Comparison of ENCODE assay signal across 8 cellular contexts in the genomic region with DNA sequence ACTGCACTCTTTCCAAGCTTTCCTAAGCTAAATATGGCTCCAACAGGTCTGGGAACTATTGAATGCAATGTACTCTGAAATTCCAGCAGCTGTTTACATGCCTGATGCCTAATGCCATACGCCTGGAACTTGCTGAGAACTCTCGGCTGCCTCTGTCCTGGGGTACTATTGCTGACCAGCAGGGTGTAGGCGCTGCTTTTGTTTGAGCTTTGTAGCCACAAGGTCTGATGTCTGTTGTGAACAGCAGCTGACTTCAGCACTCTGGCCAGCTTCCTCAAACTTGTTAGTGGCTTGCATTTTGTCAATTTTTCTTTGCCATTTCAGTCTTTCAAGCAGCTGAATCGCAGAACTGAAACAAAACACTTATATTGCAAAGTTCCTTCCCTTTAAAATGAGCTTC. TPM values are rescaled to one million over a fixed set of nuclear protein-coding genes. Genes with fewer than 3 reads are reported as not detected.
DNase-seq lines count a peak whose midpoint lies in the region; ATAC-seq and TF ChIP-seq lines count a peak whose summit lies in the region.

No MANE protein-coding gene starts in this region.

- no peak for ATAC-seq in HG03378 (IDR thresholded peaks at IDR 0.05; ENCODE audit: unreplicated experiment)
- ATAC-seq in GM18868 (IDR thresholded peaks at IDR 0.05; ENCODE audit: unreplicated experiment), result no peak
- no peak for ATAC-seq in GM21381 (IDR thresholded peaks at IDR 0.05; ENCODE audit: unreplicated experiment)

- peak; percentile 92 for DNase-seq in MV-4-11 (lab: John Stamatoyannopoulos, UW)
- peak; percentile 29 for DNase-seq in dedifferentiated amniotic fluid mesenchymal stem cell (ENCODE audit: extremely low spot score)
- peak; percentile 17 to 59 for DNase-seq in lung microvascular endothelial cell (ENCODE audit: low read depth in 2 of 2)
- DNase-seq in NK-92 (lab: John Stamatoyannopoulos, UW; ENCODE audit: unreplicated experiment), result no peak

- peak; percentile 40; the same call in 1 of the 3 replicates for TF ChIP-seq CTCF in GM12872 (IDR thresholded peaks at IDR 0.05; ENCODE audit: insufficient read depth, low read depth, low read length)

RNA-seq across cellular contexts. Expression of gene SAYSD1, which starts 26.7 kb away (rescaled TPM):
- 6.8 and 8.9 TPM in 2 replicates for total RNA-seq in lung microvascular endothelial cell

RNA-seq across cellular contexts. Expression of gene GLP1R, which starts 39.8 kb away (rescaled TPM):
- total RNA-seq in lung microvascular endothelial cell, result not detected in 2 replicates
